8 cellular contexts compared by ENCODE assay signal in the genomic region with DNA sequence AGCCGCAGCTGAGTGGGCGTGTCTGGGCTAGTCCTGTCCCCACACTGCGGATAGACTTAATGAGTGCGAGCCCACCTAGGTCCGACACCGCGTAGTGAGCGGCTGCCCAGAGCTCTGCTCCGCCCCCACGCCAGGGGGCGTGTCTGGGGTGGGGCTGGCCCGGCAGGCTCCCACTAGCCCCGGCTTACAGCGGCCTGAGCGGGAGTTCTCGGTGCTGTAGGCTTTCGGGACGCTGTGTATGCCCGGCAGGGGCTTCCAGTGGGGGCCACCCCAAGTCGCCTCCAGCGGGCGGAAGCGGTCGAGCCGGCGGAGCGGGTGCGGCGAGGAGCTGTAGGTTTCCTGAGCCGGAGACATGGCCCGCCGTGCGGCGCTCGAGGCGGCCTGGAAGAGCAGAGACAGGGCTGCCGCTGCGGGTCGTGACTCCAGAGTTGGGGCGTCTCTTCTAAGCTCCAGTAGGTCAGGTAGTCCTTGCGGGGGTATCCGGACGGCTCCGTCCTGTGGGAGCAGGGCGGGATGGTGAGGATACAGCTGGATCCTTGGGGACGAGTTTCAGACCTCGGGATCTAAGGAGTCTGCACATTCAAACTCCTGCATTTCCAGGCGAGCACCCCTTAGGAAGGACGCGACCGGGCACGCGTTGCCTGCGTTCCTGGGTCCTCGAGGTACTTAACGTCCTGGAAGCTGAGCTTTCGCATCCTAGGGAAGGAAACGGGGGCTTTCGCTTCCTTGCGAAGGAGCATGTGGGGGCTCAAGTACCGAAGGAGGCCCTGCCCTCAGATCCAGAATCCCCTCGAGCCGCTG. TPM values are rescaled to one million over a fixed set of nuclear protein-coding genes. Genes with fewer than 3 reads are reported as not detected.
DNase-seq lines count a peak whose midpoint lies in the region; ATAC-seq, FAIRE-seq and TF ChIP-seq lines count a peak whose summit lies in the region.

No MANE protein-coding gene starts in this region.

- intact Hi-C loops in PC-9 (cut with micrococcal nuclease; ENCODE audit: unreplicated experiment) (loop anchor here (5.0 kb wide), 1 partner anchor 39 kb away; the partner anchor contains the start of gene LHB), aorta (cut with DNase I) (no loop called here)

- peak; percentile 88 to 92 for ATAC-seq in A549
- peak; percentile 85 for ATAC-seq in gastroesophageal sphincter
- peak; percentile 87 for ATAC-seq in omental fat pad (ENCODE audit: low FRiP score)
- peak; percentile 88 for ATAC-seq in aorta (ENCODE audit: low FRiP score)
- no peak for ATAC-seq in HG02763 (IDR thresholded peaks at IDR 0.05; ENCODE audit: unreplicated experiment)

- H3K27ac ChIP-seq in A549 (peak overlapping the region; percentile 64 to 87), PC-9 (no peak overlapping the region), gastroesophageal sphincter (peak overlapping the region in 1 of 4 donors; percentile 43), aorta (ENCODE audit: low read depth in 1 of 2, low read length in 2 of 2) (no peak overlapping the region)

- H2AFZ ChIP-seq in PC-9: peak overlapping the region; percentile 94

- CTCF ChIA-PET in A549 (lab: Yijun Ruan, JAX) (interaction anchor here (0.6 to 7.3 kb wide), 22 partner anchors 9 to 269 kb away, joined by 3 to 96 read pairs (median 6); partner anchors contain the start of genes GYS1, KCNA7, NTF4 and RUVBL2), PC-9 (lab: Charles Lee) (interaction anchor here (0.7 to 0.9 kb wide), 2 partner anchors 17 to 532 kb away, joined by 3 to 5 read pairs; no protein-coding TSS in a partner anchor)

- no peaks in the 10 kb centered on the region for H4K20me1 ChIP-seq in PC-9 (ENCODE audit: insufficient read depth)

- FAIRE-seq in A549 (lab: Jason Lieb, UNC): peak; percentile 36
- peak; percentile 70 for FAIRE-seq in GM12892 (lab: Jason Lieb, UNC)

- H3K36me3 ChIP-seq in PC-9 (ENCODE audit: low read depth) (no peaks in the 10 kb centered on the region), gastroesophageal sphincter (no peaks in the 10 kb centered on the region), aorta (ENCODE audit: control insufficient read depth in 1 of 2, insufficient read depth in 2 of 2, low read length in 1 of 2) (no peaks in the 10 kb centered on the region)

- H3K27me3 ChIP-seq in PC-9 (ENCODE audit: insufficient read depth, low read depth): no peaks in the 10 kb centered on the region
- peaks cover 36% of the 10 kb centered on the region for H3K27me3 ChIP-seq in gastroesophageal sphincter
- H3K27me3 ChIP-seq in aorta (ENCODE audit: control insufficient read depth in 1 of 2, insufficient read depth in 2 of 2, low read length in 1 of 2): no peaks in the 10 kb centered on the region

- WGBS in A549 (ENCODE audit: missing lambda C conversion rate): 16% methylated on average over 29 of the region's 63 CpGs
- whole genome bisulfite sequencing in gastroesophageal sphincter (ENCODE audit: low coverage in 1 of 2), 2 donors: 0% methylated on average over 1 of the region's 63 CpGs; no CpG with 5 or more reads in 1 of the 2 donors
- 1% methylated on average over 63 of the region's 63 CpGs for WGBS in aorta, 2 donors

- TF ChIP-seq POLR2A in A549 (IDR thresholded peaks at IDR 0.05; ENCODE audit: low read length) (peak; percentile 48; the same call in 1 of the 2 replicates), GM12892 (IDR thresholded peaks at IDR 0.05; ENCODE audit: low read depth, low read length) (no peak), gastroesophageal sphincter (IDR thresholded peaks at IDR 0.05) (no peak)

- peak; percentile 64 to 92 for DNase-seq in A549 (ENCODE audit: low read depth in 1 of 2, low spot score in 1 of 2)
- peak; percentile 84 for DNase-seq in GM12892 (ENCODE audit: insufficient read length)
- peak; percentile 54 to 77 for DNase-seq in PC-9
- peak; percentile 36 for DNase-seq in activated gamma-delta T cell (lab: John Stamatoyannopoulos, UW)
- no peak for DNase-seq in omental fat pad (ENCODE audit: low spot score)
- peak; percentile 68 to 89 for DNase-seq in aorta

- TF ChIP-seq EP300 in A549 (IDR thresholded peaks at IDR 0.05) (no peak), gastroesophageal sphincter (IDR thresholded peaks at IDR 0.05) (no peak)

- H3K9me3 ChIP-seq in A549: no peaks in the 10 kb centered on the region
- H3K9me3 ChIP-seq in PC-9 (ENCODE audit: insufficient read depth, low read depth): no peaks in the 10 kb centered on the region
- H3K9me3 ChIP-seq in gastroesophageal sphincter: no peaks in the 10 kb centered on the region
- no peaks in the 10 kb centered on the region for H3K9me3 ChIP-seq in aorta (ENCODE audit: control insufficient read depth, low read length)

- no peaks in the 10 kb centered on the region for H3K9me2 ChIP-seq in PC-9 (ENCODE audit: insufficient read depth)

- POLR2A ChIA-PET in A549 (lab: Yijun Ruan, JAX): interaction anchor here (0.5 to 1.8 kb wide), 6 partner anchors 9 to 283 kb away, joined by 3 to 5 read pairs (median 4); partner anchors contain the start of genes GYS1 and RUVBL2
- POLR2A ChIA-PET in PC-9 (lab: Charles Lee; ENCODE audit: unreplicated experiment): interaction anchor here (0.5 to 0.8 kb wide), 3 partner anchors 69 to 273 kb away, joined by 3 to 14 read pairs (median 4); no protein-coding TSS in a partner anchor

- no peak for TF ChIP-seq RAD21 in A549 (conservative IDR thresholded peaks at IDR 0.05 in 1 of 2, IDR thresholded peaks at IDR 0.05 in 1 of 2)

- H3K4me3 ChIP-seq in A549: peak overlapping the region; percentile 54
- peak overlapping the region; percentile 63 for H3K4me3 ChIP-seq in PC-9
- peak overlapping the region; percentile 28 to 58 for H3K4me3 ChIP-seq in gastroesophageal sphincter
- peak overlapping the region; percentile 31 to 37 for H3K4me3 ChIP-seq in aorta (ENCODE audit: low read length in 2 of 2)

- peaks cover 11% of the 10 kb centered on the region for H3K4me1 ChIP-seq in A549
- 0 out of 2 replicates have a peak, but pooled peaks cover 10% of the 10 kb centered on the region for H3K4me1 ChIP-seq in PC-9 (replicated peaks; ENCODE audit: insufficient read depth)
- H3K4me1 ChIP-seq in gastroesophageal sphincter: peaks cover 0 to 25% (median 16%) of the 10 kb centered on the region in 3 donors
- no peaks in the 10 kb centered on the region for H3K4me1 ChIP-seq in aorta (ENCODE audit: control insufficient read depth in 1 of 2, insufficient read depth in 2 of 2, low read length in 2 of 2)

- BruUV-seq in PC-9 (replicated peaks; lab: Mats Ljungman, UMichigan): TSS peak; percentile 48

- H3K4me2 ChIP-seq in A549 (peak overlapping the region; percentile 85), PC-9 (peak overlapping the region; percentile 94)

- H3K79me2 ChIP-seq in PC-9 (ENCODE audit: low read depth): no peaks in the 10 kb centered on the region

- H3F3A ChIP-seq in PC-9 (ENCODE audit: insufficient read depth, low read depth): peaks cover 22% of the 10 kb centered on the region

- peak; percentile 15; the same call in 1 of the 3 replicates for TF ChIP-seq CTCF in A549 (IDR thresholded peaks at IDR 0.05)
- TF ChIP-seq CTCF in PC-9 (conservative IDR thresholded peaks at IDR 0.05): peak; percentile 78
- peak in 2 of 4 experiments; percentile 39 to 59 for TF ChIP-seq CTCF in gastroesophageal sphincter (IDR thresholded peaks at IDR 0.05)
- no peak for TF ChIP-seq CTCF in omental fat pad (IDR thresholded peaks at IDR 0.05)

RNA-seq across cellular contexts. Expression of gene CGB7, which starts 1.2 kb away (rescaled TPM):
- 0.34 and 0.56 TPM in 2 replicates for polyA plus RNA-seq in A549 (2011; rRNA removed)
- 0.78 and 0.89 TPM in 2 replicates for polyA plus RNA-seq in A549 (2012; cell fraction: cytosol; rRNA removed)
- polyA plus RNA-seq in A549 (2012; cell fraction: nucleus; rRNA removed): 5.6 and 5.8 TPM in 2 replicates
- 0.63 to 0.88 TPM (median 0.79 TPM) in 3 replicates for polyA plus RNA-seq in A549 (2017; fragmentation: RNase III; extraction: RNeasy Plus Mini Kit Qiagen cat#74134 plus additional on column Dnase treatment)
- 0.74 and 0.88 TPM in 2 replicates for polyA minus RNA-seq in A549 (2011; rRNA and poly(A)+ RNA removed)
- not detected for polyA plus RNA-seq in GM12892 (2012; ENCODE audit: missing spikeins)
- total RNA-seq in PC-9 (2021): 4.8 and 6.8 TPM in 2 replicates
- total RNA-seq in gastroesophageal sphincter: not detected
- not detected for total RNA-seq in omental fat pad
- not detected for total RNA-seq in aorta
- not detected for polyA plus RNA-seq in aorta

RNA-seq across cellular contexts. Expression of gene CGB8, which starts 7.4 kb away (rescaled TPM):
- 0.63 and 0.95 TPM in 2 replicates for polyA plus RNA-seq in A549 (2011; rRNA removed)
- polyA plus RNA-seq in A549 (2012; cell fraction: cytosol; rRNA removed): 4.6 and 5.6 TPM in 2 replicates
- 14.8 and 19.9 TPM in 2 replicates for polyA plus RNA-seq in A549 (2012; cell fraction: nucleus; rRNA removed)
- 2.0 to 2.7 TPM (median 2.4 TPM) in 3 replicates for polyA plus RNA-seq in A549 (2017; fragmentation: RNase III; extraction: RNeasy Plus Mini Kit Qiagen cat#74134 plus additional on column Dnase treatment)
- 0.49 TPM in 1 of 2 replicates, not detected in the other for polyA minus RNA-seq in A549 (2011; rRNA and poly(A)+ RNA removed)
- not detected for polyA plus RNA-seq in GM12892 (2012; ENCODE audit: missing spikeins)
- total RNA-seq in PC-9 (2021): 1.0 and 5.3 TPM in 2 replicates
- total RNA-seq in gastroesophageal sphincter: not detected
- total RNA-seq in omental fat pad: not detected
- total RNA-seq in aorta: not detected
- not detected for polyA plus RNA-seq in aorta

RNA-seq across cellular contexts. Expression of gene NTF4, which starts 8.3 kb away (rescaled TPM):
- 0.34 and 0.37 TPM in 2 replicates for polyA plus RNA-seq in A549 (2011; rRNA removed)
- polyA plus RNA-seq in A549 (2012; cell fraction: cytosol; rRNA removed): 0.49 and 0.52 TPM in 2 replicates
- polyA plus RNA-seq in A549 (2012; cell fraction: nucleus; rRNA removed): 0.94 and 1.1 TPM in 2 replicates
- polyA plus RNA-seq in A549 (2017; fragmentation: RNase III; extraction: RNeasy Plus Mini Kit Qiagen cat#74134 plus additional on column Dnase treatment): 1.0 to 2.4 TPM (median 1.7 TPM) in 3 replicates
- polyA minus RNA-seq in A549 (2011; rRNA and poly(A)+ RNA removed): 0.25 and 0.54 TPM in 2 replicates
- polyA plus RNA-seq in GM12892 (2012; ENCODE audit: missing spikeins): not detected
- 14.0 and 18.6 TPM in 2 replicates for total RNA-seq in PC-9 (2021)
- under 1 TPM in 1 of 4 donors, not detected in 3; 0.37 TPM for total RNA-seq in gastroesophageal sphincter
- total RNA-seq in omental fat pad: under 1 TPM in 1 of 4 donors, not detected in 3; 0.84 TPM
- total RNA-seq in aorta: not detected
- polyA plus RNA-seq in aorta: not detected

RNA-seq across cellular contexts. Expression of gene CGB5, which starts 12.7 kb away (rescaled TPM):
- polyA plus RNA-seq in A549 (2011; rRNA removed) (0.15 and 0.23 TPM in 2 replicates), A549 (2017; fragmentation: RNase III; extraction: RNeasy Plus Mini Kit Qiagen cat#74134 plus additional on column Dnase treatment) (0.53 to 0.94 TPM (median 0.71 TPM) in 3 replicates), aorta (not detected)
- 1.2 TPM in 2 replicates for polyA plus RNA-seq in A549 (2012; cell fraction: cytosol; rRNA removed)
- 2.4 and 3.9 TPM in 2 replicates for polyA plus RNA-seq in A549 (2012; cell fraction: nucleus; rRNA removed)
- not detected in 2 replicates for polyA minus RNA-seq in A549 (2011; rRNA and poly(A)+ RNA removed)
- not detected for polyA plus RNA-seq in GM12892 (2012; ENCODE audit: missing spikeins)
- total RNA-seq in PC-9 (2021) (1.1 and 1.9 TPM in 2 replicates), gastroesophageal sphincter (not detected), omental fat pad (not detected), aorta (not detected)

RNA-seq across cellular contexts. Expression of gene KCNA7, which starts 16.2 kb away (rescaled TPM):
- not detected in 2 replicates for polyA plus RNA-seq in A549 (2011; rRNA removed)
- polyA plus RNA-seq in A549 (2012; cell fraction: cytosol; rRNA removed): not detected in 2 replicates
- polyA plus RNA-seq in A549 (2012; cell fraction: nucleus; rRNA removed): not detected in 2 replicates
- polyA plus RNA-seq in A549 (2017; fragmentation: RNase III; extraction: RNeasy Plus Mini Kit Qiagen cat#74134 plus additional on column Dnase treatment): not detected in 3 replicates
- polyA minus RNA-seq in A549 (2011; rRNA and poly(A)+ RNA removed): not detected in 2 replicates
- not detected for polyA plus RNA-seq in GM12892 (2012; ENCODE audit: missing spikeins)
- total RNA-seq in PC-9 (2021): not detected in 2 replicates
- not detected for total RNA-seq in gastroesophageal sphincter
- total RNA-seq in omental fat pad: not detected
- not detected for total RNA-seq in aorta
- not detected for polyA plus RNA-seq in aorta

Comparison
In these comparisons a context has a peak if more than half of its experiments do, and no peak if none do; other contexts are left out.
1. H3K27ac ChIP-seq: peak in A549 (2 of 2); none in PC-9 (single experiment) and aorta (0 of 2).
2. CTCF ChIP-seq: peak in A549 (single experiment) and PC-9 (single experiment); none in omental fat pad (0 of 3).
3. Peak in every context shown above with its lines, with median percentiles within 50 percentile points of each other: H3K4me3 ChIP-seq.